Comparison of ENCODE assay signal across 9 cellular contexts in the genomic region with DNA sequence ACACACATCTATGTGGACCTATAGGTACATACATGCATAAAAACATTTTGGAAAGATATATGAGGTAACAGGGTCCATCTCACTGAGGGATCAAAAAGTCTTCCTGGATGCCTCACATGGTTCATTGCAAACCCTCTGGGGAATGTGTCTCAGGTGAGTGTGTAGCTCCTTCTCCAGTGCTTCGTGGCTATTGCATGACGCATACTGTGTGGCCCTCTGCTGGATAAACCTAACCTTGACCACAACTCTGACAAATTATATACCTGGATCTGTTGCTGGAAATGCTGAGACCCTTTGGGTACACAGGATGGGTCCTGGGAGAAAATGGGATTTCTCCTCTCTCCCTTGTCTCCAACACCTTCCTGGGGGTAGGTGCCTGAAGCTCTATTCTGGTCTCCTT.
DNase-seq lines count a peak whose midpoint lies in the region; ATAC-seq and TF ChIP-seq lines count a peak whose summit lies in the region.
"Had no signal": no experiment of that assay in that cellular context is flagged by ENCODE, and none has a peak within 500 bp of the region (broad histone marks: within the 10 kb centered on the region; RNA-seq: fewer than 3 reads in every experiment).

No MANE protein-coding gene starts in this region.

- H3K36me3 Mint-ChIP-seq in activated CD4-positive, alpha-beta T cell treated with anti-CD3 and anti-CD28 coated beads, Interleukin-2, amount 10 ng/mL, durations not matched to agents 24 days and 14 days (ENCODE audit: low read depth): no peaks in the 10 kb centered on the region

- H3K4me3 Mint-ChIP-seq in activated CD4-positive, alpha-beta T cell treated with anti-CD3 and anti-CD28 coated beads, Interleukin-2, amount 10 ng/mL, durations not matched to agents 24 days and 14 days: no peak overlapping the region

- H3K27me3 ChIP-seq in DOHH2 (ENCODE audit: control insufficient read depth, low read length) (no peaks in the 10 kb centered on the region), WERI-Rb-1 (ENCODE audit: insufficient read depth, low read depth, severe bottlenecking) (no peaks in the 10 kb centered on the region)
- H3K27me3 ChIP-seq: gastroesophageal sphincter had no signal

- H3K9me2 ChIP-seq in DOHH2 (replicated peaks; ENCODE audit: control insufficient read depth, low read length): no peaks in the 10 kb centered on the region

- H3F3A ChIP-seq in DOHH2 (ENCODE audit: control insufficient read depth, insufficient read depth): no peaks in the 10 kb centered on the region

- peak; percentile 81 for ATAC-seq in left lobe of liver
- no peak for ATAC-seq in HG03571 (IDR thresholded peaks at IDR 0.05; ENCODE audit: unreplicated experiment)
- ATAC-seq: gastroesophageal sphincter had no signal

- TF ChIP-seq CTCF in DOHH2 (IDR thresholded peaks at IDR 0.05; ENCODE audit: low read depth, low read length, poor library complexity, severe bottlenecking) (peak; percentile 31), WERI-Rb-1 (IDR thresholded peaks at IDR 0.05; ENCODE audit: low read depth, low read length) (peak; percentile 73)

- H3K4me2 ChIP-seq in DOHH2 (ENCODE audit: low read length): no peak overlapping the region

- no peaks in the 10 kb centered on the region for H3K4me1 ChIP-seq in DOHH2 (ENCODE audit: control insufficient read depth, low read length)

- H3K9me3 ChIP-seq in DOHH2 (ENCODE audit: control insufficient read depth, insufficient read depth, low read length): no peaks in the 10 kb centered on the region
- no peaks in the 10 kb centered on the region for H3K9me3 ChIP-seq in WERI-Rb-1 (ENCODE audit: severe bottlenecking)
- H3K9me3 ChIP-seq: gastroesophageal sphincter had no signal

- H3K9me3 Mint-ChIP-seq in activated CD4-positive, alpha-beta T cell treated with anti-CD3 and anti-CD28 coated beads, Interleukin-2, amount 10 ng/mL, durations not matched to agents 24 days and 14 days: no peaks in the 10 kb centered on the region

- H4K20me1 ChIP-seq in DOHH2 (ENCODE audit: control insufficient read depth, insufficient read depth, low read depth, low read length): no peaks in the 10 kb centered on the region

- H3K27ac ChIP-seq in DOHH2 (ENCODE audit: low read depth, low read length): no peak overlapping the region
- no peak overlapping the region for H3K27ac ChIP-seq in WERI-Rb-1

- intact Hi-C loops in activated CD4-positive, alpha-beta T cell treated with anti-CD3 and anti-CD28 coated beads, Interleukin-2, amount 10 ng/mL, durations not matched to agents 24 days and 14 days (cut with micrococcal nuclease): no loop called here

- peak; percentile 59 for DNase-seq in HT-29 (ENCODE audit: low spot score)
- peak; percentile 49 for DNase-seq in WERI-Rb-1
- DNase-seq in left lobe of liver (ENCODE audit: low spot score): no peak
- DNase-seq in activated CD4-positive, alpha-beta T cell treated with anti-CD3 and anti-CD28 coated beads, Interleukin-2, amount 10 ng/mL, durations not matched to agents 24 days and 14 days: no peak
- no peak for DNase-seq in activated CD4-positive, alpha-beta T cell treated with anti-CD3 and anti-CD28 coated beads, Interleukin-2, amount 50 U/mL, for 48 hours
- DNase-seq in activated CD8-positive, alpha-beta memory T cell treated with anti-CD3 and anti-CD28 coated beads, Interleukin-2, amount 50 U/mL, for 48 hours: no peak

- no peaks in the 10 kb centered on the region for H3K36me3 ChIP-seq in DOHH2 (ENCODE audit: control insufficient read depth, low read length)
- H3K36me3 ChIP-seq in WERI-Rb-1: no peaks in the 10 kb centered on the region
- H3K36me3 ChIP-seq: gastroesophageal sphincter had no signal

- no peaks in the 10 kb centered on the region for H3K4me1 Mint-ChIP-seq in activated CD4-positive, alpha-beta T cell treated with anti-CD3 and anti-CD28 coated beads, Interleukin-2, amount 10 ng/mL, durations not matched to agents 24 days and 14 days

- H3K79me2 ChIP-seq in DOHH2 (ENCODE audit: control insufficient read depth, low read length): no peaks in the 10 kb centered on the region

- H3K27ac Mint-ChIP-seq in activated CD4-positive, alpha-beta T cell treated with anti-CD3 and anti-CD28 coated beads, Interleukin-2, amount 10 ng/mL, durations not matched to agents 24 days and 14 days: no peak overlapping the region

- H3K4me3 ChIP-seq in DOHH2 (ENCODE audit: low read length): no peak overlapping the region
- no peak overlapping the region for H3K4me3 ChIP-seq in WERI-Rb-1 (ENCODE audit: low read depth, low read length)
- H3K4me3 ChIP-seq: gastroesophageal sphincter had no signal

- H3K27me3 Mint-ChIP-seq in activated CD4-positive, alpha-beta T cell treated with anti-CD3 and anti-CD28 coated beads, Interleukin-2, amount 10 ng/mL, durations not matched to agents 24 days and 14 days: no peaks in the 10 kb centered on the region

Comparison
In these comparisons a context has a peak if more than half of its experiments do, and no peak if none do; other contexts are left out.
1. DNase-seq: peak in HT-29 (single experiment) and WERI-Rb-1 (single experiment); none in left lobe of liver (single experiment), activated CD4-positive, alpha-beta T cell treated with anti-CD3 and anti-CD28 coated beads, Interleukin-2, amount 10 ng/mL, durations not matched to agents 24 days and 14 days (single experiment), activated CD4-positive, alpha-beta T cell treated with anti-CD3 and anti-CD28 coated beads, Interleukin-2, amount 50 U/mL, for 48 hours (0 of 2) and activated CD8-positive, alpha-beta memory T cell treated with anti-CD3 and anti-CD28 coated beads, Interleukin-2, amount 50 U/mL, for 48 hours (single experiment).